In genomic region chr3:57078366-57079220, GRCh38 we compare ENCODE assay signal across 8 cellular contexts. TPM values are rescaled to one million over a fixed set of nuclear protein-coding genes. Genes with fewer than 3 reads are reported as not detected.
DNase-seq lines count a peak whose midpoint lies in the region; ATAC-seq and TF ChIP-seq lines count a peak whose summit lies in the region.

No MANE protein-coding gene starts in this region.

- peaks cover 20% of the 10 kb centered on the region for H3K4me1 Mint-ChIP-seq in activated B cell treated with CpG ODN at 0.5 μM for 24 hours

- H3K27me3 Mint-ChIP-seq in activated B cell treated with CpG ODN at 0.5 μM for 24 hours: peaks cover 47% of the 10 kb centered on the region

- intact Hi-C loops in activated B cell treated with CpG ODN at 0.5 μM for 24 hours (cut with micrococcal nuclease) (loop anchor here (1.0 to 5.0 kb wide), 5 partner anchors 10 to 321 kb away; partner anchors contain the start of gene APPL1), esophagus muscularis mucosa (cut with DNase I) (loop anchor here (5.0 to 10.0 kb wide), 2 partner anchors 81 to 274 kb away; partner anchors contain the start of gene ARHGEF3), mucosa of descending colon (cut with DNase I, micrococcal nuclease) (loop anchor here in 1 of 2 donors (5.0 kb wide), 1 partner anchor 71 kb away; no protein-coding TSS in a partner anchor), testis (cut with DNase I; ENCODE audit: low total_unique reads) (no loop called here)

- TF ChIP-seq EP300 in esophagus muscularis mucosa (IDR thresholded peaks at IDR 0.05): no peak

- peaks cover 12 to 25% (median 20%) of the 10 kb centered on the region in 4 donors for H3K4me1 ChIP-seq in esophagus muscularis mucosa
- peaks cover 4% of the 10 kb centered on the region for H3K4me1 ChIP-seq in mucosa of descending colon (ENCODE audit: low read depth)
- peaks cover 19% of the 10 kb centered on the region for H3K4me1 ChIP-seq in testis

- no peaks in the 10 kb centered on the region for H3K36me3 Mint-ChIP-seq in activated B cell treated with CpG ODN at 0.5 μM for 24 hours (ENCODE audit: low read depth)

- 6% methylated on average over 16 of the region's 71 CpGs for WGBS in esophagus muscularis mucosa
- 1% methylated on average over 21 to 48 of the region's 71 CpGs for WGBS in testis, 2 donors

- H3K9me3 ChIP-seq in esophagus muscularis mucosa: no peaks in the 10 kb centered on the region
- H3K9me3 ChIP-seq in mucosa of descending colon: no peaks in the 10 kb centered on the region
- H3K9me3 ChIP-seq in testis: no peaks in the 10 kb centered on the region

- peak overlapping the region; percentile 62 for H3K27ac Mint-ChIP-seq in activated B cell treated with CpG ODN at 0.5 μM for 24 hours

- CTCF ChIA-PET in activated B cell treated with CpG ODN at 0.5 μM for 24 hours (lab: Charles Lee): interaction anchor here (1.3 to 2.3 kb wide), 5 partner anchors 10 to 83 kb away, joined by 3 to 11 read pairs (median 4); no protein-coding TSS in a partner anchor

- no peaks in the 10 kb centered on the region for H3K9me3 Mint-ChIP-seq in activated B cell treated with CpG ODN at 0.5 μM for 24 hours

- ATAC-seq in activated B cell treated with CpG ODN at 0.5 μM for 24 hours (ENCODE audit: low read depth) (peak; percentile 85), mucosa of descending colon (peak; percentile 81), GM21786 (IDR thresholded peaks at IDR 0.05; ENCODE audit: unreplicated experiment) (no peak)

- DNase-seq in DMS 273 (lab: John Stamatoyannopoulos, UW; ENCODE audit: unreplicated experiment) (peak; percentile 56), DMS 273 treated with DMSO at 0.1 percent for 48 hours (lab: John Stamatoyannopoulos, UW) (no peak), HuH-7.5 (ENCODE audit: low spot score) (peak; percentile 42), activated B cell treated with CpG ODN at 0.5 μM for 24 hours (peak; percentile 65), esophagus muscularis mucosa (ENCODE audit: extremely low spot score) (no peak), mucosa of descending colon (peak; percentile 65 to 73 (median 73)), testis (peak; percentile 70)

- H3K27me3 ChIP-seq in esophagus muscularis mucosa (no peaks in the 10 kb centered on the region), testis (no peaks in the 10 kb centered on the region)

- H3K36me3 ChIP-seq in esophagus muscularis mucosa (no peaks in the 10 kb centered on the region), mucosa of descending colon (ENCODE audit: low read depth) (no peaks in the 10 kb centered on the region), testis (ENCODE audit: low read depth, missing control alignments) (no peaks in the 10 kb centered on the region)

- H3K27ac ChIP-seq in esophagus muscularis mucosa (replicated peaks in 1 of 4) (peak overlapping the region; percentile 65 to 81 (median 74)), testis (peak overlapping the region; percentile 53 to 63)

- peak overlapping the region; percentile 78 for H3K4me3 Mint-ChIP-seq in activated B cell treated with CpG ODN at 0.5 μM for 24 hours

- TF ChIP-seq CTCF in activated B cell treated with CpG ODN at 0.5 μM for 24 hours (IDR thresholded peaks at IDR 0.05): no peak
- no peak for TF ChIP-seq CTCF in esophagus muscularis mucosa (IDR thresholded peaks at IDR 0.05)
- no peak for TF ChIP-seq CTCF in mucosa of descending colon (IDR thresholded peaks at IDR 0.05)
- no peak for TF ChIP-seq CTCF in testis (IDR thresholded peaks at IDR 0.05)

- H3K4me3 ChIP-seq in esophagus muscularis mucosa (peak overlapping the region; percentile 77 to 90 (median 80)), mucosa of descending colon (peak overlapping the region; percentile 44), testis (peak overlapping the region; percentile 77 to 83)

- TF ChIP-seq POLR2A in esophagus muscularis mucosa (IDR thresholded peaks at IDR 0.05; ENCODE audit: low read depth): no peak
- TF ChIP-seq POLR2A in testis (IDR thresholded peaks at IDR 0.05): no peak

- POLR2A ChIA-PET in activated B cell treated with CpG ODN at 0.5 μM for 24 hours (lab: Charles Lee): interaction anchor here (1.0 to 2.3 kb wide), 3 partner anchors 10 to 396 kb away, joined by 3 to 22 read pairs (median 4); partner anchors contain the start of genes SPATA12 and TASOR

RNA-seq across cellular contexts. Expression of gene SPATA12, which starts 18.1 kb away (rescaled TPM):
- total RNA-seq in activated B cell treated with CpG ODN at 0.5 μM for 24 hours (not detected in 2 replicates), esophagus muscularis mucosa (under 1 TPM in 1 of 4 donors, not detected in 3; 0.13 TPM), mucosa of descending colon (under 1 TPM in 1 of 3 donors, not detected in 2; 0.14 TPM), testis (10 to 100 TPM in 1 of 2 donors, 1 to 10 TPM in 1; 4.3 to 10.2 TPM)
- polyA plus RNA-seq in testis (ENCODE audit: insufficient read depth, low read depth, low replicate concordance): 32.0 TPM

Comparison
In these comparisons a context has a peak if more than half of its experiments do, and no peak if none do; other contexts are left out.
1. DNase-seq: peak in DMS 273 (single experiment), HuH-7.5 (single experiment), activated B cell treated with CpG ODN at 0.5 μM for 24 hours (single experiment), mucosa of descending colon (3 of 3) and testis (single experiment); none in DMS 273 treated with DMSO at 0.1 percent for 48 hours (single experiment) and esophagus muscularis mucosa (single experiment).
2. Peak in every context shown above with its lines, with median percentiles within 50 percentile points of each other: H3K4me3 ChIP-seq.